17 cellular contexts compared by ENCODE assay signal in genomic region chr1:180112091-180112490, GRCh38.
"Had no signal": no experiment of that assay in that cellular context is flagged by ENCODE, and none has a peak within 500 bp of the region (broad histone marks: within the 10 kb centered on the region; RNA-seq: fewer than 3 reads in every experiment).

No MANE protein-coding gene starts in this region.

- H3K9me3 ChIP-seq: mucosa of descending colon, neutrophil, psoas muscle, suprapubic skin, thyroid gland, upper lobe of left lung had no signal

- H3K27me3 ChIP-seq: cardiac muscle cell, foreskin keratinocyte, hepatocyte, neutrophil, suprapubic skin, thyroid gland, upper lobe of left lung had no signal

- DNase-seq: effector memory CD4-positive, alpha-beta T cell; foreskin keratinocyte; head of caudate nucleus; mucosa of descending colon; psoas muscle; stimulated activated CD4-positive, alpha-beta T cell treated with anti-CD3 and anti-CD28 coated beads, Interleukin-2, amount 100 ng/mL, for 24 hours; stimulated activated CD4-positive, alpha-beta T cell treated with anti-CD3 and anti-CD28 coated beads, Interleukin-4, amount 100 ng/mL, for 4 hours; stimulated activated naive CD4-positive, alpha-beta T cell; thyroid gland; upper lobe of left lung had no signal

- H3K4me1 ChIP-seq: psoas muscle, suprapubic skin, thyroid gland had no signal

- ATAC-seq: foreskin keratinocyte, mucosa of descending colon, psoas muscle, sciatic nerve had no signal

- H3K27ac ChIP-seq: cardiac muscle cell, epithelial cell of prostate, foreskin keratinocyte, hepatocyte, neutrophil, psoas muscle, skin epidermis, suprapubic skin, thyroid gland had no signal

- H3K4me3 ChIP-seq: cardiac muscle cell, hepatocyte, mucosa of descending colon, psoas muscle, skin epidermis, suprapubic skin, thyroid gland, upper lobe of left lung had no signal
